ENCODE assay signal across 17 cellular contexts in the genomic region with DNA sequence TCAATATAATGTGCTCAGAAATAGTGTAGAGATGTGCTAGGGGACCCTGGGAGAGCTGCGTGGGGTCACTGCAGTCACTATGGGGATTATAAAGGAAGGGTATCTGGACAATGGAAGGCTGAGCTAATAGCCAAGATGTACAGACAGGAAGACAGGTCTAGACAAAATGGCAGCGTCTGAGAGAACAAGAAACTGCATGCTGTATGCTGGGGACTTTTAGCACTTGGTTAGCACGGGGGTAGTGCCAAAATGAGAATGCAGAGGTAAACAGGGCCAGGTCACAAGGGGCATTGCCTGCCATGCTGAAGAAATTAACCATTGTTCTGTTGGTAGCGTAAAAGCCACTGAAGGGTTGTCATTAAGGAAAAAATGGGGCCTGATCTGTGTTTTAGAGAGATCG.
"Had no signal": no experiment of that assay in that cellular context is flagged by ENCODE, and none has a peak within 500 bp of the region (broad histone marks: within the 10 kb centered on the region; RNA-seq: fewer than 3 reads in every experiment).

No MANE protein-coding gene starts in this region.

- H3K27me3 ChIP-seq: brain microvascular endothelial cell, gastrocnemius medialis had no signal

- H3K4me3 ChIP-seq: gastrocnemius medialis, heart right ventricle, lung, mucosa of descending colon, prostate gland had no signal

- DNase-seq: activated naive CD4-positive, alpha-beta T cell treated with Interleukin-2 at 50 U/mL for 16 hours; activated T-cell treated with anti-CD3 and anti-CD28 coated beads for 4 hours; anterior cingulate cortex; effector memory CD4-positive, alpha-beta T cell; gastrocnemius medialis; heart right ventricle; mucosa of descending colon; natural killer cell; right cardiac atrium; stimulated activated naive CD8-positive, alpha-beta T cell treated with anti-CD3 and anti-CD28 coated beads, Interleukin-15, amount 100 ng/mL, for 72 hours; T-helper 1 cell; T1000 had no signal

- H3K36me3 ChIP-seq: brain microvascular endothelial cell, gastrocnemius medialis, heart right ventricle, prostate gland had no signal

- ATAC-seq: activated CD4-positive, CD25-positive, alpha-beta regulatory T cell treated with anti-CD3 and anti-CD28 coated beads, Interleukin-2, amount 50 U/mL, for 24 hours; activated T-helper 17 cell treated with anti-CD3 and anti-CD28 coated beads, Interleukin-2, amount 50 U/mL, for 72 hours; gastrocnemius medialis; heart right ventricle; mucosa of descending colon; natural killer cell; stimulated activated naive CD8-positive, alpha-beta T cell treated with anti-CD3 and anti-CD28 coated beads, Interleukin-15, amount 100 ng/mL, for 72 hours had no signal

- H3K4me1 ChIP-seq: gastrocnemius medialis, heart right ventricle, prostate gland had no signal

- H3K9me3 ChIP-seq: gastrocnemius medialis, heart right ventricle, mucosa of descending colon, prostate gland had no signal

- H3K27ac ChIP-seq: brain microvascular endothelial cell, gastrocnemius medialis, prostate gland had no signal
